16 cellular contexts compared by ENCODE assay signal in genomic region chr19:17524651-17525050, GRCh38. TPM values are rescaled to one million over a fixed set of nuclear protein-coding genes. Genes with fewer than 3 reads are reported as not detected.
A peak's percentile ranks its signal among the peaks of the same experiment; 100 is the strongest.
DNase-seq lines count a peak whose midpoint lies in the region; ATAC-seq and TF ChIP-seq lines count a peak whose summit lies in the region.
"Had no signal": no experiment of that assay in that cellular context is flagged by ENCODE, and none has a peak within 500 bp of the region (broad histone marks: within the 10 kb centered on the region; RNA-seq: fewer than 3 reads in every experiment).

No MANE protein-coding gene starts in this region.

- peaks cover 55% of the 10 kb centered on the region for H3K4me1 Mint-ChIP-seq in activated CD8-positive, alpha-beta T cell treated with anti-CD3 and anti-CD28 coated beads, Interleukin-2, amount 10 ng/mL, durations not matched to agents 7 days and 5 days (ENCODE audit: low read depth)
- peaks cover 38% of the 10 kb centered on the region for H3K4me1 Mint-ChIP-seq in activated CD8-positive, alpha-beta T cell treated with anti-CD3 and anti-CD28 coated beads for 36 hours (ENCODE audit: low read depth)
- H3K4me1 Mint-ChIP-seq in Calu3 (ENCODE audit: low read depth, unreplicated experiment) (no peaks in the 10 kb centered on the region), WTC11 (peaks cover 4% of the 10 kb centered on the region; the same call in 1 of the 2 replicates), natural killer cell (peaks cover 33 to 34% of the 10 kb centered on the region in 2 donors)

- intact Hi-C loops in activated CD8-positive, alpha-beta T cell treated with anti-CD3 and anti-CD28 coated beads for 36 hours (cut with micrococcal nuclease), result no loop called here
- intact Hi-C loops in Calu3 (cut with micrococcal nuclease; ENCODE audit: unreplicated experiment), result no loop called here
- intact Hi-C loops in natural killer cell (cut with micrococcal nuclease), result no loop called here

- H3K27me3 Mint-ChIP-seq in activated CD8-positive, alpha-beta T cell treated with anti-CD3 and anti-CD28 coated beads, Interleukin-2, amount 10 ng/mL, durations not matched to agents 7 days and 5 days (ENCODE audit: low read depth), result peaks cover 7% of the 10 kb centered on the region
- H3K27me3 Mint-ChIP-seq in activated CD8-positive, alpha-beta T cell treated with anti-CD3 and anti-CD28 coated beads for 36 hours, result no peaks in the 10 kb centered on the region
- H3K27me3 Mint-ChIP-seq in Calu3 (ENCODE audit: unreplicated experiment), result peaks cover 12% of the 10 kb centered on the region
- peaks cover 10% of the 10 kb centered on the region; the same call in 1 of the 2 replicates for H3K27me3 Mint-ChIP-seq in WTC11 (ENCODE audit: low read depth)
- H3K27me3 Mint-ChIP-seq in natural killer cell (ENCODE audit: low read depth in 2 of 2), result no peaks in the 10 kb centered on the region

- no peak for TF ChIP-seq CTCF in activated CD8-positive, alpha-beta T cell treated with anti-CD3 and anti-CD28 coated beads for 36 hours (IDR thresholded peaks at IDR 0.05)
- TF ChIP-seq CTCF in Calu3 (IDR thresholded peaks at IDR 0.05; ENCODE audit: unreplicated experiment) (no peak), WTC11 (IDR thresholded peaks at IDR 0.05) (no peak), natural killer cell (IDR thresholded peaks at IDR 0.05) (no peak)

- no peak for ATAC-seq in activated CD8-positive, alpha-beta T cell treated with anti-CD3 and anti-CD28 coated beads, Interleukin-2, amount 10 ng/mL, durations not matched to agents 7 days and 5 days
- no peak for ATAC-seq in activated CD8-positive, alpha-beta T cell treated with anti-CD3 and anti-CD28 coated beads for 36 hours
- ATAC-seq in WTC11, result no peak
- ATAC-seq in natural killer cell, result no peak
- no peak for ATAC-seq in HG03159 (IDR thresholded peaks at IDR 0.05; ENCODE audit: unreplicated experiment)

- H3K4me3 Mint-ChIP-seq in activated CD8-positive, alpha-beta T cell treated with anti-CD3 and anti-CD28 coated beads, Interleukin-2, amount 10 ng/mL, durations not matched to agents 7 days and 5 days, result no peak overlapping the region
- no peak overlapping the region for H3K4me3 Mint-ChIP-seq in activated CD8-positive, alpha-beta T cell treated with anti-CD3 and anti-CD28 coated beads for 36 hours
- no peak overlapping the region for H3K4me3 Mint-ChIP-seq in Calu3 (ENCODE audit: low read depth, unreplicated experiment)
- H3K4me3 Mint-ChIP-seq in WTC11, result no peak overlapping the region
- peak overlapping the region; percentile 9 for H3K4me3 Mint-ChIP-seq in natural killer cell

- BruUV-seq in Calu3 (replicated peaks; lab: Mats Ljungman, UMichigan), result TSS peak; percentile 8

- CTCF ChIA-PET in activated CD8-positive, alpha-beta T cell treated with anti-CD3 and anti-CD28 coated beads, Interleukin-2, amount 10 ng/mL, durations not matched to agents 7 days and 5 days (lab: Charles Lee), result interaction anchor here (4.0 kb wide), 1 partner anchor 29 kb away, joined by 40 read pairs; no protein-coding TSS in a partner anchor
- CTCF ChIA-PET in activated CD8-positive, alpha-beta T cell treated with anti-CD3 and anti-CD28 coated beads for 36 hours (lab: Charles Lee), result interaction anchor here (4.9 kb wide), 1 partner anchor 29 kb away, joined by 31 read pairs; no protein-coding TSS in a partner anchor
- CTCF ChIA-PET in Calu3 (lab: Charles Lee), result no interaction called here
- CTCF ChIA-PET in WTC11 (lab: Charles Lee), result no interaction called here

- H3K36me3 Mint-ChIP-seq in activated CD8-positive, alpha-beta T cell treated with anti-CD3 and anti-CD28 coated beads, Interleukin-2, amount 10 ng/mL, durations not matched to agents 7 days and 5 days (ENCODE audit: low read depth), result peaks cover 27% of the 10 kb centered on the region
- H3K36me3 Mint-ChIP-seq in activated CD8-positive, alpha-beta T cell treated with anti-CD3 and anti-CD28 coated beads for 36 hours (ENCODE audit: low read depth), result peaks cover 13% of the 10 kb centered on the region
- H3K36me3 Mint-ChIP-seq in Calu3 (ENCODE audit: insufficient read depth, unreplicated experiment) (peaks cover 15% of the 10 kb centered on the region), WTC11 (peaks cover 3% of the 10 kb centered on the region; the same call in 1 of the 2 replicates), natural killer cell (no peaks in the 10 kb centered on the region)

- POLR2A ChIA-PET in activated CD8-positive, alpha-beta T cell treated with anti-CD3 and anti-CD28 coated beads, Interleukin-2, amount 10 ng/mL, durations not matched to agents 7 days and 5 days (lab: Charles Lee), result interaction anchor here (1.4 to 1.5 kb wide), 2 partner anchors 32 to 105 kb away, joined by 4 to 7 read pairs; partner anchors contain the start of gene MVB12A
- POLR2A ChIA-PET in activated CD8-positive, alpha-beta T cell treated with anti-CD3 and anti-CD28 coated beads for 36 hours (lab: Charles Lee), result interaction anchor here (3.2 kb wide), 1 partner anchor 13 kb away, joined by 26 read pairs; the partner anchor contains the start of gene PGLS
- POLR2A ChIA-PET in WTC11 (lab: Charles Lee), result interaction anchor here (0.7 kb wide), 1 partner anchor 81 kb away, joined by 3 read pairs; no protein-coding TSS in a partner anchor

- peak overlapping the region; percentile 92 for H3K27ac Mint-ChIP-seq in activated CD8-positive, alpha-beta T cell treated with anti-CD3 and anti-CD28 coated beads, Interleukin-2, amount 10 ng/mL, durations not matched to agents 7 days and 5 days
- no peak overlapping the region for H3K27ac Mint-ChIP-seq in activated CD8-positive, alpha-beta T cell treated with anti-CD3 and anti-CD28 coated beads for 36 hours
- H3K27ac Mint-ChIP-seq in Calu3 (ENCODE audit: unreplicated experiment) (no peak overlapping the region), WTC11 (no peak overlapping the region), natural killer cell (peak overlapping the region; percentile 7 to 87)

- no peak for DNase-seq in activated CD8-positive, alpha-beta T cell treated with anti-CD3 and anti-CD28 coated beads, Interleukin-2, amount 10 ng/mL, durations not matched to agents 7 days and 5 days
- DNase-seq in activated CD8-positive, alpha-beta T cell treated with anti-CD3 and anti-CD28 coated beads for 36 hours, result no peak
- DNase-seq in Calu3, result no peak
- DNase-seq in WTC11 (ENCODE audit: low spot score), result no peak
- no peak for DNase-seq in natural killer cell
- DNase-seq in germinal center (ENCODE audit: low spot score), result no peak
- no peak for DNase-seq in HCEC 1CT
- DNase-seq: BE2C; NCI-H146; NCI-H2171; NCI-H524 treated with DMSO at 0.1 percent for 48 hours; RPMI8226; stimulated activated CD4-positive, alpha-beta T cell treated with anti-CD3 and anti-CD28 coated beads, Interleukin-2, amount 100 ng/mL, for 48 hours; T1000; trophoblast cell had no signal

- peaks cover 4% of the 10 kb centered on the region for H3K9me3 Mint-ChIP-seq in activated CD8-positive, alpha-beta T cell treated with anti-CD3 and anti-CD28 coated beads, Interleukin-2, amount 10 ng/mL, durations not matched to agents 7 days and 5 days (ENCODE audit: insufficient read depth)
- peaks cover 3% of the 10 kb centered on the region for H3K9me3 Mint-ChIP-seq in activated CD8-positive, alpha-beta T cell treated with anti-CD3 and anti-CD28 coated beads for 36 hours
- H3K9me3 Mint-ChIP-seq in Calu3 (ENCODE audit: low read depth, unreplicated experiment) (peaks cover 2% of the 10 kb centered on the region), WTC11 (peaks cover 9% of the 10 kb centered on the region), natural killer cell (peaks cover 0 to 2% of the 10 kb centered on the region in 2 donors)

TF ChIP-seq in WTC11, 78 proteins besides CTCF, POLR2A, EP300 and RAD21:
- TF ChIP-seq GTF2I (CRISPR knock-in tag; conservative IDR thresholded peaks at IDR 0.05) (peak; percentile 95), HMGA2 (CRISPR knock-in tag; IDR thresholded peaks at IDR 0.05) (no peak)

RNA-seq across cellular contexts. Expression of gene PGLS, which starts 13.2 kb away (rescaled TPM):
- 10 to 100 TPM; 94.0 to 99.9 TPM for total RNA-seq in activated CD8-positive, alpha-beta T cell treated with anti-CD3 and anti-CD28 coated beads, Interleukin-2, amount 10 ng/mL, durations not matched to agents 7 days and 5 days
- total RNA-seq in activated CD8-positive, alpha-beta T cell treated with anti-CD3 and anti-CD28 coated beads for 36 hours, result 10 to 100 TPM; 58.0 to 58.9 TPM
- total RNA-seq in Calu3 (2022) (75.5 and 78.1 TPM in 2 replicates), WTC11 (2021) (81.7 to 108 TPM (median 108 TPM) in 3 replicates), natural killer cell (10 to 100 TPM; 52.9 to 58.1 (median 57.8) TPM)

RNA-seq across cellular contexts. Expression of gene COLGALT1, which starts 30.8 kb away (rescaled TPM):
- 10 to 100 TPM; 74.6 to 75.0 TPM for total RNA-seq in activated CD8-positive, alpha-beta T cell treated with anti-CD3 and anti-CD28 coated beads, Interleukin-2, amount 10 ng/mL, durations not matched to agents 7 days and 5 days
- 10 to 100 TPM; 62.1 to 64.2 TPM for total RNA-seq in activated CD8-positive, alpha-beta T cell treated with anti-CD3 and anti-CD28 coated beads for 36 hours
- total RNA-seq in Calu3 (2022) (69.8 and 79.1 TPM in 2 replicates), WTC11 (2021) (54.0 to 71.7 TPM (median 67.1 TPM) in 3 replicates), natural killer cell (10 to 100 TPM; 39.0 to 55.4 (median 43.7) TPM)

RNA-seq across cellular contexts. Expression of gene SLC27A1, which starts 54.3 kb away (rescaled TPM):
- total RNA-seq in activated CD8-positive, alpha-beta T cell treated with anti-CD3 and anti-CD28 coated beads, Interleukin-2, amount 10 ng/mL, durations not matched to agents 7 days and 5 days, result 1 to 10 TPM; 7.3 to 7.4 TPM
- total RNA-seq in activated CD8-positive, alpha-beta T cell treated with anti-CD3 and anti-CD28 coated beads for 36 hours, result 1 to 10 TPM; 3.5 to 3.6 TPM
- total RNA-seq in Calu3 (2022), result 42.5 and 47.3 TPM in 2 replicates
- 8.6 to 12.1 TPM (median 10.1 TPM) in 3 replicates for total RNA-seq in WTC11 (2021)
- total RNA-seq in natural killer cell, result 10 to 100 TPM; 12.9 to 26.2 (median 16.3) TPM

Comparison
In these comparisons a context has a peak if more than half of its experiments do, and no peak if none do; other contexts are left out.
1. H3K27ac Mint-ChIP-seq: peak in activated CD8-positive, alpha-beta T cell treated with anti-CD3 and anti-CD28 coated beads, Interleukin-2, amount 10 ng/mL, durations not matched to agents 7 days and 5 days (single experiment) and natural killer cell (2 of 2); none in activated CD8-positive, alpha-beta T cell treated with anti-CD3 and anti-CD28 coated beads for 36 hours (single experiment), Calu3 (single experiment) and WTC11 (single experiment).
2. CTCF ChIA-PET loops: an anchor here in activated CD8-positive, alpha-beta T cell treated with anti-CD3 and anti-CD28 coated beads, Interleukin-2, amount 10 ng/mL, durations not matched to agents 7 days and 5 days (4.0 kb wide) and activated CD8-positive, alpha-beta T cell treated with anti-CD3 and anti-CD28 coated beads for 36 hours (4.9 kb wide); none called in Calu3 and WTC11.